1 cellular context compared by ENCODE assay signal in the genomic region with DNA sequence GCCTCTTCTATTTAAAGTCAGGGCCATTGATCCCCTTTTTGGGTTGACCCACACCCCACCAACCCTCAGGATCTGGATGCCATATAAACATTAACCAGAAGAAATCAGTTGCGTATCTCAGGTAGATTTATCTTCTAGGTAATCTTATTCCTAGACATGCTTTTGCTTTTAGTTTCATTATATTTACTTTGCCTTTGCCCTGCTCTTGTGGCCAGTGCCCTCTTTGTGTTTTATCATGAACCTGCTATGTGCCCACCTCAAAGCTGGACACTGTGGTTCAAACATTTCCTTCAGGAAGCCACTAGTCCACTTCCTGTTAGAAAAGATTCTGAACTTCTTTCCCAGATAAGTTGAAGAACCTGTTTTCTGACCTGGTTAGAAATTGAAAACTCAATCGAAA.
TF ChIP-seq lines count a peak whose summit lies in the region.

No MANE protein-coding gene starts in this region.

TF ChIP-seq in HepG2, 621 proteins besides CTCF, POLR2A, EP300 and RAD21 (continued from another document):
- TF ChIP-seq ZHX2 (IDR thresholded peaks at IDR 0.05; ENCODE audit: low read depth) (no peak), ZHX2 (CRISPR knock-in tag; IDR thresholded peaks at IDR 0.05; ENCODE audit: borderline replicate concordance) (no peak), PPARG (CRISPR knock-in tag; conservative IDR thresholded peaks at IDR 0.05) (no peak), ZNF513 (CRISPR knock-in tag; conservative IDR thresholded peaks at IDR 0.05) (no peak), ZNF850 (CRISPR knock-in tag; conservative IDR thresholded peaks at IDR 0.05) (no peak), FOXO4 (CRISPR knock-in tag; conservative IDR thresholded peaks at IDR 0.05) (no peak), ZNF746 (CRISPR knock-in tag; IDR thresholded peaks at IDR 0.05) (no peak), HMGA1 (CRISPR knock-in tag; conservative IDR thresholded peaks at IDR 0.05) (no peak), NKX3-1 (CRISPR knock-in tag; IDR thresholded peaks at IDR 0.05) (no peak), NFE2L2 (IDR thresholded peaks at IDR 0.05; ENCODE audit: low read length) (no peak), ATAD3A (CRISPR knock-in tag; IDR thresholded peaks at IDR 0.05) (no peak), KLF6 (CRISPR knock-in tag; IDR thresholded peaks at IDR 0.05) (no peak), TBX2 (CRISPR knock-in tag; IDR thresholded peaks at IDR 0.05; ENCODE audit: borderline replicate concordance) (no peak), ZNF800 (CRISPR knock-in tag; IDR thresholded peaks at IDR 0.05) (no peak), JUND (CRISPR knock-in tag; IDR thresholded peaks at IDR 0.05) (no peak), FIP1L1 (IDR thresholded peaks at IDR 0.05; ENCODE audit: borderline replicate concordance, insufficient read depth, low read depth, low read length) (no peak)
- TF ChIP-seq, protein P1, sequence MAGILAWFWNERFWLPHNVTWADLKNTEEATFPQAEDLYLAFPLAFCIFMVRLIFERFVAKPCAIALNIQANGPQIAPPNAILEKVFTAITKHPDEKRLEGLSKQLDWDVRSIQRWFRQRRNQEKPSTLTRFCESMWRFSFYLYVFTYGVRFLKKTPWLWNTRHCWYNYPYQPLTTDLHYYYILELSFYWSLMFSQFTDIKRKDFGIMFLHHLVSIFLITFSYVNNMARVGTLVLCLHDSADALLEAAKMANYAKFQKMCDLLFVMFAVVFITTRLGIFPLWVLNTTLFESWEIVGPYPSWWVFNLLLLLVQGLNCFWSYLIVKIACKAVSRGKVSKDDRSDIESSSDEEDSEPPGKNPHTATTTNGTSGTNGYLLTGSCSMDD (CRISPR knock-in tag; IDR thresholded peaks at IDR 0.05), result no peak
